In the genomic region with DNA sequence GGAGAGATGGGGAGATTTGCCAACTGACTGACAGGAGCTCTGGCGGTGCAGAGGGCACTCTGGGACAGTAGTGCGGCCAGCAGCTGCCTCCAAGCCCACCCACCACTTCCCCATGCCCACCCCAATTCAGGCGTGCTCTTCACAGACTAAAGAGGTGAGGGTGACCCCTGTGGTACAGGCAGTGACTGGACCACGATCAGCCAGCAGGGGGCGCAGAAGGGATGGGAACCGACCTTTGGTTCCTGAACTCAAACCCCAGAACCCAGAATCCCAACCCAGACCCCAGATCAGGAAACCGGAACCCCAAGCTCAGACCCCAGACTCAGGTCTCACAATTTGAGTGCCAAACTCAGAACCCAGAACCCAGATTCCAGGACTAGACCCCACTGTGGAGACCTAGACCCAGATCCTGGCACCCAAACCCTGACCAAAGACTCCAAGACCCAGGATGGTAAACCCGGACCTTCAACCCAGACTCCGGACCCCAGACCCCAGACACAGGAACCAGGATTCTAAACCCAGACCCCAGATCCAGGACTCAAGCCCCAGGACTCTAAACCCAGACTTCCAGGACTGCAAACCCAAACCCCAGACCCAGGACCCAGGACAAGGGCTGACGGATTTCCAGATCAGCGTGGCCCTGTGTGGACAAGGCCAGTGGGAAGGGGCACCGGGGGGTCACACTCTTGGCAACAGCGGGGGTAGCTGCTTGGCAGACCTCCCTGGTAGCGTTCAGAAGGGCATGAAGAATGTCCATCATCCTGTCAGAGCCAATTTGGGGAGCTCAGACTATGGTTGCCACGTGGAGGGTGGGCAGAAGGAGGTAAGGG, we compare ENCODE assay signal across 9 cellular contexts. TPM values are rescaled to one million over a fixed set of nuclear protein-coding genes. Genes with fewer than 3 reads are reported as not detected.
DNase-seq lines count a peak whose midpoint lies in the region; ATAC-seq, FAIRE-seq and TF ChIP-seq lines count a peak whose summit lies in the region.
"Had no signal": no experiment of that assay in that cellular context is flagged by ENCODE, and none has a peak within 500 bp of the region (broad histone marks: within the 10 kb centered on the region; RNA-seq: fewer than 3 reads in every experiment).

No MANE protein-coding gene starts in this region.

- H3K23me2 ChIP-seq in H1 (ENCODE audit: low read depth, low read length) = no peaks in the 10 kb centered on the region

- H2BK5ac ChIP-seq in H1 (ENCODE audit: low read depth, low read length) = no peak overlapping the region

- no peak overlapping the region for H3K9ac ChIP-seq in H1 (replicated peaks in 1 of 4; ENCODE audit: extremely low read depth in 1 of 4, low read depth in 3 of 4, low read length in 3 of 4)

- no peaks in the 10 kb centered on the region for H3K79me1 ChIP-seq in H1 (ENCODE audit: low read depth, low read length)

- no peaks in the 10 kb centered on the region for H3K79me2 ChIP-seq in H1 (ENCODE audit: control insufficient read depth in 1 of 2, insufficient read depth in 2 of 2, low read length in 2 of 2)

- H3K4me1 ChIP-seq in H1 (replicated peaks in 1 of 4; ENCODE audit: control insufficient read depth in 3 of 4, insufficient read depth in 4 of 4, low read length in 3 of 4) = no peaks in the 10 kb centered on the region; a peak in 1 of 7 replicates

- H3K56ac ChIP-seq in H1 (replicated peaks; ENCODE audit: insufficient read length, low read depth, low read length) = no peak overlapping the region

- no peak overlapping the region for H3K23ac ChIP-seq in H1 (ENCODE audit: insufficient read length)

- H2BK20ac ChIP-seq in H1 (ENCODE audit: low read length) = no peak overlapping the region

- FAIRE-seq in H1 (lab: Jason Lieb, UNC) = peak; percentile 82
- FAIRE-seq: A204.1 had no signal

- peak; percentile 74 for DNase-seq in DMS 273 (lab: John Stamatoyannopoulos, UW; ENCODE audit: unreplicated experiment)
- DNase-seq in DMS 273 treated with DMSO at 0.1 percent for 48 hours (lab: John Stamatoyannopoulos, UW) = no peak
- DNase-seq in NCI-H1105 treated with DMSO at 0.1 percent for 48 hours (lab: John Stamatoyannopoulos, UW) = peak; percentile 3
- DNase-seq in activated CD8-positive, alpha-beta memory T cell treated with anti-CD3 and anti-CD28 coated beads for 48 hours (ENCODE audit: low read depth in 2 of 3, low spot score in 2 of 3) = peak; percentile 31 to 95 (median 92)
- DNase-seq in H1 (ENCODE audit: low read depth in 1 of 2, low spot score in 2 of 2) = peak in 1 of 2 experiments; percentile 97
- DNase-seq in myocyte (ENCODE audit: low read depth) = peak; percentile 63
- DNase-seq in stimulated activated CD8-positive, alpha-beta memory T cell treated with anti-CD3 and anti-CD28 coated beads, Interleukin-7, amount 100 ng/mL, for 1 hour (ENCODE audit: low read depth in 2 of 2) = peak; percentile 55 to 86

- TF ChIP-seq EP300 in H1 (IDR thresholded peaks at IDR 0.05; ENCODE audit: borderline replicate concordance in 1 of 2, low read depth in 2 of 2, low read length in 2 of 2) = no peak

- H4K20me1 ChIP-seq in H1 (replicated peaks in 1 of 2; ENCODE audit: control insufficient read depth in 1 of 2, insufficient read depth in 2 of 2, low read length in 2 of 2) = no peaks in the 10 kb centered on the region

- no peak overlapping the region for H4K5ac ChIP-seq in H1 (ENCODE audit: insufficient read length, low read depth, low read length)

- TF ChIP-seq POLR2A in H1 (IDR thresholded peaks at IDR 0.05; ENCODE audit: control extremely low read depth in 1 of 2, low read depth in 2 of 2, low read length in 2 of 2) = no peak

- H3K4me2 ChIP-seq in H1 (ENCODE audit: insufficient read depth in 1 of 2, low read depth in 2 of 2, low read length in 2 of 2) = no peak overlapping the region

- CTCF ChIA-PET in H1 (lab: Charles Lee; ENCODE audit: partially characterized antibody) = interaction anchor here (0.6 to 4.4 kb wide), 44 partner anchors 8 to 379 kb away, joined by 3 to 88 read pairs (median 4); a partner anchor contains a TSS

- H3K27ac ChIP-seq in H1 (ENCODE audit: low read depth, low read length) = no peak overlapping the region

- H2BK15ac ChIP-seq in H1 (ENCODE audit: low read length) = no peak overlapping the region

- H2AFZ ChIP-seq in H1 (ENCODE audit: low read length) = no peak overlapping the region

- ATAC-seq in HG02678 (IDR thresholded peaks at IDR 0.05; ENCODE audit: unreplicated experiment) = no peak

- H2BK12ac ChIP-seq in H1 (ENCODE audit: low read depth, low read length) = no peak overlapping the region

- H3K9me3 ChIP-seq in H1 (ENCODE audit: insufficient read depth in 2 of 2, low read depth in 1 of 2, low read length in 1 of 2) = no peaks in the 10 kb centered on the region

- 49% methylated on average over 14 of the region's 15 CpGs; no CpG with 5 or more reads in 1 of the 2 experiments for WGBS in H1 (ENCODE audit: extremely low coverage in 1 of 2, insufficient coverage in 1 of 2, insufficient read length in 1 of 2, insufficient replicate concordance in 2 of 2, low coverage in 1 of 2, low lambda C conversion rate in 2 of 2, missing lambda C conversion rate in 1 of 2), 2 experiments

- H4K8ac ChIP-seq in H1 (ENCODE audit: extremely low read depth, insufficient read depth, low read length) = no peak overlapping the region; the same call in 1 of the 2 replicates

- H3K4me3 ChIP-seq in H1 (ENCODE audit: extremely low read depth in 1 of 4, insufficient read depth in 2 of 4, low read depth in 3 of 4, low read length in 4 of 4) = no peak overlapping the region

- no peak overlapping the region for H2BK120ac ChIP-seq in H1 (replicated peaks; ENCODE audit: low read depth, low read length)

- POLR2A ChIA-PET in H1 (lab: Charles Lee; ENCODE audit: partially characterized antibody) = interaction anchor here (1.2 kb wide), 1 partner anchor 28 kb away, joined by 3 read pairs; no protein-coding TSS in a partner anchor

- H3K18ac ChIP-seq in H1 (ENCODE audit: extremely low read depth, low read length) = no peak overlapping the region

- H4K91ac ChIP-seq in H1 (replicated peaks; ENCODE audit: insufficient read length, low read length) = no peak overlapping the region

- peak; percentile 76 to 84 for TF ChIP-seq RAD21 in H1 (IDR thresholded peaks at IDR 0.05 in 1 of 2, conservative IDR thresholded peaks at IDR 0.05 in 1 of 2; ENCODE audit: low read depth in 2 of 2, low read length in 2 of 2)

- no peak overlapping the region for H3K14ac ChIP-seq in H1 (ENCODE audit: insufficient read length)

- peak in 2 of 3 experiments; percentile 92 to 97; a peak in 3 of 4 replicates for TF ChIP-seq CTCF in H1 (IDR thresholded peaks at IDR 0.05; ENCODE audit: control extremely low read depth in 1 of 3, insufficient read depth in 1 of 3, low read depth in 1 of 3, low read length in 3 of 3)

- no peaks in the 10 kb centered on the region for H3K36me3 ChIP-seq in H1 (ENCODE audit: control insufficient read depth in 2 of 4, insufficient read depth in 4 of 4, low read length in 3 of 4)

- no peak overlapping the region for H2AK5ac ChIP-seq in H1 (ENCODE audit: low read depth, low read length)

- no peak overlapping the region for H3K4ac ChIP-seq in H1 (replicated peaks; ENCODE audit: insufficient read length, low read depth, low read length)

- H3K27me3 ChIP-seq in H1 (replicated peaks in 1 of 4; ENCODE audit: control insufficient read depth in 3 of 4, extremely low read depth in 1 of 4, insufficient read depth in 3 of 4, low read length in 3 of 4) = peaks cover 0 to 7% (median 2%) of the 10 kb centered on the region in 4 experiments; a peak in 3 of 7 replicates

TF ChIP-seq in H1, 55 proteins besides CTCF, POLR2A, EP300 and RAD21 (continues in another document):
- no peak for TF ChIP-seq YY1 (IDR thresholded peaks at IDR 0.05; ENCODE audit: low read depth, low read length)
- no peak for TF ChIP-seq POU5F1 (IDR thresholded peaks at IDR 0.05; ENCODE audit: low read depth, low read length)
- no peak for TF ChIP-seq KDM1A (IDR thresholded peaks at IDR 0.05; ENCODE audit: borderline replicate concordance, low read length)
- TF ChIP-seq, protein P1, sequence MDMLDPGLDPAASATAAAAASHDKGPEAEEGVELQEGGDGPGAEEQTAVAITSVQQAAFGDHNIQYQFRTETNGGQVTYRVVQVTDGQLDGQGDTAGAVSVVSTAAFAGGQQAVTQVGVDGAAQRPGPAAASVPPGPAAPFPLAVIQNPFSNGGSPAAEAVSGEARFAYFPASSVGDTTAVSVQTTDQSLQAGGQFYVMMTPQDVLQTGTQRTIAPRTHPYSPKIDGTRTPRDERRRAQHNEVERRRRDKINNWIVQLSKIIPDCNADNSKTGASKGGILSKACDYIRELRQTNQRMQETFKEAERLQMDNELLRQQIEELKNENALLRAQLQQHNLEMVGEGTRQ (IDR thresholded peaks at IDR 0.05; ENCODE audit: low read length) = no peak
- TF ChIP-seq CBX8 (IDR thresholded peaks at IDR 0.05; ENCODE audit: borderline replicate concordance, low read depth, low read length) = no peak
- no peak for TF ChIP-seq POLR2AphosphoS5 (IDR thresholded peaks at IDR 0.05; ENCODE audit: low read depth, low read length)
- TF ChIP-seq NANOG (IDR thresholded peaks at IDR 0.05; ENCODE audit: insufficient read depth, low read depth, low read length, poor library complexity, severe bottlenecking) = no peak
- no peak for TF ChIP-seq RFX5 (IDR thresholded peaks at IDR 0.05; ENCODE audit: borderline replicate concordance, low read depth, low read length)

RNA-seq across cellular contexts. Expression of a gene that starts 3.7 kb away (rescaled TPM):
- total RNA-seq in H1 (2021; fragmentation: NEBNext Ultra II Directional; extraction: Animal tissue kit (Norgen Biotek cat#: 25700)) = not detected in 2 replicates
- polyA plus RNA-seq in H1 (2011; rRNA removed) = 0.06 TPM in 1 of 2 replicates, not detected in the other
- polyA plus RNA-seq in H1 (2011; cell fraction: cytosol; rRNA removed) = 0.10 TPM
- polyA plus RNA-seq in H1 (2011; cell fraction: nucleus; rRNA removed) = not detected
- polyA plus RNA-seq in H1 (2012, experiment 1 of 2) = 0.19 to 0.27 TPM in 2 of 4 replicates, not detected in the others
- polyA plus RNA-seq in H1 (2012, experiment 2 of 2) = 0.33 TPM
- 0.08 TPM for polyA plus RNA-seq in H1 (2013, experiment 1 of 2)
- not detected for polyA plus RNA-seq in H1 (2013, experiment 2 of 2)
- not detected in 2 replicates for polyA minus RNA-seq in H1 (2011; rRNA and poly(A)+ RNA removed)
- polyA minus RNA-seq in H1 (2011; cell fraction: cytosol; rRNA and poly(A)+ RNA removed) = not detected
- not detected for polyA minus RNA-seq in H1 (2011; cell fraction: nucleus; rRNA and poly(A)+ RNA removed)
- total RNA-seq in myocyte = 4.5 and 7.8 TPM in 2 replicates
- 10.2 TPM for polyA plus RNA-seq in myocyte (2012)

RNA-seq across cellular contexts. Expression of a gene that starts 10.6 kb away (rescaled TPM):
- total RNA-seq in H1 (2021; fragmentation: NEBNext Ultra II Directional; extraction: Animal tissue kit (Norgen Biotek cat#: 25700)) = 0.21 and 1.5 TPM in 2 replicates
- 0.57 and 1.9 TPM in 2 replicates for polyA plus RNA-seq in H1 (2011; rRNA removed)
- 0.89 TPM for polyA plus RNA-seq in H1 (2011; cell fraction: cytosol; rRNA removed)
- polyA plus RNA-seq in H1 (2011; cell fraction: nucleus; rRNA removed) = 3.4 TPM
- 0.27 to 1.1 TPM (median 0.67 TPM) in 4 replicates for polyA plus RNA-seq in H1 (2012, experiment 1 of 2)
- polyA plus RNA-seq in H1 (2012, experiment 2 of 2) = 0.54 TPM
- 0.63 TPM for polyA plus RNA-seq in H1 (2013, experiment 1 of 2)
- 0.79 TPM for polyA plus RNA-seq in H1 (2013, experiment 2 of 2)
- 0.73 and 0.88 TPM in 2 replicates for polyA minus RNA-seq in H1 (2011; rRNA and poly(A)+ RNA removed)
- polyA minus RNA-seq in H1 (2011; cell fraction: cytosol; rRNA and poly(A)+ RNA removed) = not detected
- polyA minus RNA-seq in H1 (2011; cell fraction: nucleus; rRNA and poly(A)+ RNA removed) = 2.3 TPM
- total RNA-seq in myocyte = 5.6 and 5.7 TPM in 2 replicates
- polyA plus RNA-seq in myocyte (2012) = 3.6 TPM
